9 cellular contexts compared by ENCODE assay signal in the genomic region with DNA sequence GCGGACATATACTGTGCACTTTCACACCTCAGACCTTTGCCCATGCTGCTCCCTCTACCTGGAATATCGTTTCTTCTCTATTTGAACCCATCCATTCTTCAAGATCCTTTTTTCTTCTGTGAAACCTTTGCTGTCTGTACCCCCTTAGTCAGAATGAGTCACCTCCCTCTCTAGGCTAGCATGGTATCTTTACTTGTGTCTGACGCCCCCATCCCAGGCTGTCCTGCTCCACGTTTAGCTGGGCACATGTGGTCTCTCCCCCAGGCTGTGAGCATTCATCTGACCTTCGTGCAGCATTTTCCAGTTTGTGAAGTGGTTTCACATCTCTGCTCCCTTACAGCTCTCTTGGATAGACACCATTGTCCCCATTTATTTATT. TPM values are rescaled to one million over a fixed set of nuclear protein-coding genes. Genes with fewer than 3 reads are reported as not detected.
A peak's percentile ranks its signal among the peaks of the same experiment; 100 is the strongest.
DNase-seq lines count a peak whose midpoint lies in the region; ATAC-seq and TF ChIP-seq lines count a peak whose summit lies in the region.
"Had no signal": no experiment of that assay in that cellular context is flagged by ENCODE, and none has a peak within 500 bp of the region (broad histone marks: within the 10 kb centered on the region; RNA-seq: fewer than 3 reads in every experiment).

No MANE protein-coding gene starts in this region.

- peaks cover 21% of the 10 kb centered on the region for H3K4me1 ChIP-seq in mesodermal cell (ENCODE audit: control insufficient read depth, insufficient read depth, low read length, poor library complexity, severe bottlenecking)
- H3K4me1 ChIP-seq in transverse colon: peaks cover 5 to 14% (median 7%) of the 10 kb centered on the region in 4 donors
- H3K4me1 ChIP-seq in OCI-LY7 (ENCODE audit: insufficient read depth, low read length, poor library complexity, severe bottlenecking): peaks cover 9% of the 10 kb centered on the region

- H3K4me3 ChIP-seq in mesodermal cell (ENCODE audit: extremely low read depth, insufficient read depth, low read length, poor library complexity, severe bottlenecking): peak overlapping the region; percentile 2
- H3K4me3 ChIP-seq in transverse colon: no peak overlapping the region
- no peak overlapping the region for H3K4me3 ChIP-seq in OCI-LY7 (ENCODE audit: low read depth, low read length, poor library complexity, severe bottlenecking)

- H3K27me3 ChIP-seq in transverse colon: no peaks in the 10 kb centered on the region

- no peak for TF ChIP-seq POLR2A in transverse colon (IDR thresholded peaks at IDR 0.05)

- H3K9me3 ChIP-seq in mesodermal cell (ENCODE audit: control insufficient read depth, low read length): no peaks in the 10 kb centered on the region
- H3K9me3 ChIP-seq in transverse colon: no peaks in the 10 kb centered on the region
- H3K9me3 ChIP-seq in OCI-LY7 (ENCODE audit: low read length): no peaks in the 10 kb centered on the region

- H3K4me2 ChIP-seq in OCI-LY7 (ENCODE audit: low read length): no peak overlapping the region

- CTCF ChIA-PET in OCI-LY7 (lab: Charles Lee; ENCODE audit: unreplicated experiment): no interaction called here

- intact Hi-C loops in transverse colon (cut with DNase I; ENCODE audit: low total_unique reads) (loop anchor here (5.0 kb wide), 1 partner anchor 40 kb away; no protein-coding TSS in a partner anchor), OCI-LY7 (cut with micrococcal nuclease; ENCODE audit: unreplicated experiment) (no loop called here)

- no peak for TF ChIP-seq CTCF in transverse colon (IDR thresholded peaks at IDR 0.05)
- TF ChIP-seq CTCF in OCI-LY7 (conservative IDR thresholded peaks at IDR 0.05; ENCODE audit: low read length): no peak

- no peaks in the 10 kb centered on the region for H3K79me2 ChIP-seq in OCI-LY7 (ENCODE audit: insufficient read depth, low read depth, low read length)

- ATAC-seq in HG03439 (IDR thresholded peaks at IDR 0.05; ENCODE audit: unreplicated experiment): no peak

- H3K36me3 ChIP-seq in mesodermal cell (ENCODE audit: control insufficient read depth, insufficient read depth, low read length) (no peaks in the 10 kb centered on the region), transverse colon (no peaks in the 10 kb centered on the region), OCI-LY7 (ENCODE audit: insufficient read depth, low read length) (no peaks in the 10 kb centered on the region)

- in situ Hi-C loops in transverse colon (cut with MboI; ENCODE audit: low pct_ligation_motif_present in 1 of 4, low pct_unique_long_range_greater_than_20kb in 1 of 4, low sequenced_read_pairs in 3 of 4): no loop called here

- no peaks in the 10 kb centered on the region for H4K20me1 ChIP-seq in OCI-LY7 (ENCODE audit: insufficient read depth, low read length)

- BruUV-seq in OCI-LY7 (replicated peaks; lab: Mats Ljungman, UMichigan): no TSS peak

- peak overlapping the region; percentile 39 for H3K27ac ChIP-seq in cingulate gyrus (ENCODE audit: low read depth, low read length)
- H3K27ac ChIP-seq in mesodermal cell (ENCODE audit: low read depth, low read length, severe bottlenecking): peak overlapping the region; percentile 86
- peak overlapping the region; percentile 78 to 82 (median 80) for H3K27ac ChIP-seq in transverse colon
- no peak overlapping the region for H3K27ac ChIP-seq in OCI-LY7 (ENCODE audit: low read depth, low read length, poor library complexity, severe bottlenecking)

- 9 to 17% methylated on average over 3 to 4 of the region's 5 CpGs for WGBS in mesodermal cell (ENCODE audit: insufficient coverage in 2 of 2), 2 experiments
- WGBS in transverse colon (ENCODE audit: low coverage in 1 of 2), 2 donors: 32 to 57% methylated on average over 2 to 4 of the region's 5 CpGs

- TF ChIP-seq EP300 in transverse colon (IDR thresholded peaks at IDR 0.05; ENCODE audit: low read depth): no peak

- POLR2A ChIA-PET in OCI-LY7 (lab: Charles Lee): no interaction called here

- H3K9me2 ChIP-seq in OCI-LY7 (ENCODE audit: insufficient read depth, low read length): no peaks in the 10 kb centered on the region

- H2AFZ ChIP-seq in OCI-LY7 (ENCODE audit: low read length): no peak overlapping the region

- peak; percentile 44 for DNase-seq in NCI-H82 treated with DMSO at 0.1 percent for 48 hours (lab: John Stamatoyannopoulos, UW; ENCODE audit: unreplicated experiment)
- no peak for DNase-seq in NCI-H82 (lab: John Stamatoyannopoulos, UW)
- DNase-seq in transverse colon: no peak
- no peak for DNase-seq in effector CD8-positive, alpha-beta T cell (lab: John Stamatoyannopoulos, UW)
- no peak for DNase-seq in OCI-LY7 (ENCODE audit: low spot score)
- DNase-seq: activated CD4-positive, alpha-beta T cell treated with anti-CD3 and anti-CD28 coated beads, Interleukin-2, amount 50 U/mL, for 4 hours had no signal

RNA-seq across cellular contexts. Expression of a gene that starts 14.3 kb away (rescaled TPM):
- 50.9 TPM for polyA plus RNA-seq in mesodermal cell (2013, experiment 1 of 2)
- polyA plus RNA-seq in mesodermal cell (2013, experiment 2 of 2): 51.5 TPM
- total RNA-seq in transverse colon (100 to 1,000 TPM in 2 of 4 donors, 10 to 100 TPM in 2; 49.8 to 223 (median 114) TPM), OCI-LY7 (2022) (31.9 and 35.7 TPM in 2 replicates)
- total RNA-seq in OCI-LY7 (2014; rRNA removed; shearing (Covaris generic)): 19.7 and 37.9 TPM in 2 replicates
